Comparison of ENCODE assay signal across 10 cellular contexts in the genomic region with DNA sequence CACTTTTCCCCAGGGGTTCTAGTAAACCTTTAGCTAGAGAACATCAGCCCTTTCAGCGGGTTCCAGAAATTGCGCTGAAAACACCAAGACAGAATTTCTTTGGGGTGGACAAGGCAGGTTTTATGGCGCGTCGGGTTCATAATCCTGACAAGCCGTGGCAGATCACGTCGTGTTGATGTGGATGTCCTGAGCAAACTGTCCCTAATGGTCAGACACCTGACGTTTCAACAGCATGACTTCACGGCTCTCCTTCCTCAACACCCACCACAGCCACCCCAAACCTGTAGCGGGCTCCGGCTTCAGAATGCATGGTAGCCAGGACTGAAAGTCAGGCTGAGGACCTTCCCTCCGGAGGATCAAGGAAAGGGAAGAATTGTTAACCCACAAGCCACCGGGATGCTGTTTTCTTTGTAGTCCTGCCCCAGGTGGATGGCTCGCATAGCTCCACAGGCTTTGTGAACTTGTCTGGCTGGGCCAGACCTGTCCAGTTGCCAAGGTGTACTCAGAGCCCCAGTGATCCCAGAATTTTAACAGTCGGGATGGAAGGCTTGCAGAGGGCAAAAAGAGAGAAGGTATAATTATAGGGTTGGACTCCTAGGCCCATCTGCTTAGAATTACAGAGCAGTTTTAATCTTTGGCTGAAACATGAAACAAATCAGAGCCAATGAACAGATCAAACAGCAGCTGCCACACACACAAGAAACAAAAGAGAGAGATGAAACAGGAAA. TPM values are rescaled to one million over a fixed set of nuclear protein-coding genes. Genes with fewer than 3 reads are reported as not detected.
DNase-seq lines count a peak whose midpoint lies in the region; ATAC-seq and TF ChIP-seq lines count a peak whose summit lies in the region.
"Had no signal": no experiment of that assay in that cellular context is flagged by ENCODE, and none has a peak within 500 bp of the region (broad histone marks: within the 10 kb centered on the region; RNA-seq: fewer than 3 reads in every experiment).

No MANE protein-coding gene starts in this region.

- no peaks in the 10 kb centered on the region for H3K36me3 ChIP-seq in BLaER1 treated with 17β-estradiol and CSF1 and Interleukin-3, amounts not matched to agents 10 nM and 100 nM
- H3K36me3 ChIP-seq in esophagus muscularis mucosa (no peaks in the 10 kb centered on the region), parathyroid adenoma (ENCODE audit: control insufficient read depth, insufficient read depth, low read length) (no peaks in the 10 kb centered on the region)

- peak overlapping the region; percentile 91 to 99 (median 98) for H3K4me2 ChIP-seq in BLaER1 treated with 17β-estradiol and CSF1 and Interleukin-3, amounts not matched to agents 10 nM and 100 nM
- peak overlapping the region; percentile 59 for H3K4me2 ChIP-seq in parathyroid adenoma (ENCODE audit: low read length)

- H3K9me3 ChIP-seq in BLaER1 treated with 17β-estradiol and CSF1 and Interleukin-3, amounts not matched to agents 10 nM and 100 nM (replicated peaks in 1 of 11): peaks cover 0 to 3% (median 0%) of the 10 kb centered on the region in 11 experiments; a peak in 4 of 22 replicates
- H3K9me3 ChIP-seq in esophagus muscularis mucosa (no peaks in the 10 kb centered on the region), parathyroid adenoma (ENCODE audit: control insufficient read depth, low read length) (no peaks in the 10 kb centered on the region)
- H3K9me3 ChIP-seq: body of pancreas had no signal

- peak overlapping the region; percentile 67 to 79 (median 72) for H3K4me3 ChIP-seq in BLaER1 treated with 17β-estradiol and CSF1 and Interleukin-3, amounts not matched to agents 10 nM and 100 nM
- H3K4me3 ChIP-seq in esophagus muscularis mucosa: peak overlapping the region; percentile 64 to 78 (median 69)
- H3K4me3 ChIP-seq in parathyroid adenoma (ENCODE audit: low read depth, low read length): peak overlapping the region; percentile 55

- intact Hi-C loops in esophagus muscularis mucosa (cut with DNase I): no loop called here

- TF ChIP-seq CTCF in esophagus muscularis mucosa (IDR thresholded peaks at IDR 0.05): no peak
- TF ChIP-seq CTCF in parathyroid adenoma (IDR thresholded peaks at IDR 0.05): no peak

- H3K79me2 ChIP-seq in parathyroid adenoma: no peaks in the 10 kb centered on the region

- no peak for ATAC-seq in HG02852 (IDR thresholded peaks at IDR 0.05; ENCODE audit: unreplicated experiment)
- ATAC-seq in GM21576 (IDR thresholded peaks at IDR 0.05; ENCODE audit: unreplicated experiment): no peak
- no peak for ATAC-seq in activated CD4-positive, CD25-positive, alpha-beta regulatory T cell treated with anti-CD3 and anti-CD28 coated beads, Interleukin-2, amount 50 U/mL, for 24 hours

- peak overlapping the region; percentile 89 for H2AFZ ChIP-seq in parathyroid adenoma

- no peaks in the 10 kb centered on the region for H4K20me1 ChIP-seq in BLaER1 treated with 17β-estradiol and CSF1 and Interleukin-3, amounts not matched to agents 10 nM and 100 nM

- TF ChIP-seq EP300 in esophagus muscularis mucosa (IDR thresholded peaks at IDR 0.05): no peak

- H3K4me1 ChIP-seq in BLaER1 treated with 17β-estradiol and CSF1 and Interleukin-3, amounts not matched to agents 10 nM and 100 nM: peaks cover 11 to 46% (median 33%) of the 10 kb centered on the region in 10 experiments
- H3K4me1 ChIP-seq in esophagus muscularis mucosa: peaks cover 0 to 44% (median 30%) of the 10 kb centered on the region in 4 donors
- peaks cover 3% of the 10 kb centered on the region for H3K4me1 ChIP-seq in parathyroid adenoma

- DNase-seq in NCI-H69 (lab: John Stamatoyannopoulos, UW): peak; percentile 98
- peak; percentile 70 for DNase-seq in esophagus muscularis mucosa (ENCODE audit: extremely low spot score)
- no peak for DNase-seq in MV-4-11 (lab: John Stamatoyannopoulos, UW)

- H3K27ac ChIP-seq in BLaER1 treated with 17β-estradiol and CSF1 and Interleukin-3, amounts not matched to agents 10 nM and 100 nM: peak overlapping the region in 1 of 11 experiments; percentile 77; a peak in 1 of 22 replicates
- peak overlapping the region; percentile 77 to 84 (median 81) for H3K27ac ChIP-seq in esophagus muscularis mucosa (replicated peaks in 1 of 4)
- H3K27ac ChIP-seq in parathyroid adenoma: no peak overlapping the region

- peak overlapping the region; percentile 63 to 85 (median 81); a peak in 19 of 22 replicates for H3K9ac ChIP-seq in BLaER1 treated with 17β-estradiol and CSF1 and Interleukin-3, amounts not matched to agents 10 nM and 100 nM
- H3K9ac ChIP-seq in parathyroid adenoma: no peak overlapping the region

- 37% methylated on average over 12 of the region's 16 CpGs for WGBS in esophagus muscularis mucosa

- no peak for TF ChIP-seq POLR2A in esophagus muscularis mucosa (IDR thresholded peaks at IDR 0.05; ENCODE audit: low read depth)

- H3K27me3 ChIP-seq in BLaER1 treated with 17β-estradiol and CSF1 and Interleukin-3, amounts not matched to agents 10 nM and 100 nM: peaks cover 24 to 47% (median 33%) of the 10 kb centered on the region in 11 experiments
- H3K27me3 ChIP-seq in esophagus muscularis mucosa: peaks cover 0 to 62% (median 7%) of the 10 kb centered on the region in 4 donors
- H3K27me3 ChIP-seq in parathyroid adenoma (ENCODE audit: control insufficient read depth, insufficient read depth, low read length): no peaks in the 10 kb centered on the region
- H3K27me3 ChIP-seq: body of pancreas had no signal

RNA-seq across cellular contexts. Expression of a gene that starts 1.5 kb away (rescaled TPM):
- 10 to 100 TPM; 30.7 to 51.8 (median 43.4) TPM for total RNA-seq in esophagus muscularis mucosa
- total RNA-seq: SK-MEL-5 had no signal
